In the genomic region with DNA sequence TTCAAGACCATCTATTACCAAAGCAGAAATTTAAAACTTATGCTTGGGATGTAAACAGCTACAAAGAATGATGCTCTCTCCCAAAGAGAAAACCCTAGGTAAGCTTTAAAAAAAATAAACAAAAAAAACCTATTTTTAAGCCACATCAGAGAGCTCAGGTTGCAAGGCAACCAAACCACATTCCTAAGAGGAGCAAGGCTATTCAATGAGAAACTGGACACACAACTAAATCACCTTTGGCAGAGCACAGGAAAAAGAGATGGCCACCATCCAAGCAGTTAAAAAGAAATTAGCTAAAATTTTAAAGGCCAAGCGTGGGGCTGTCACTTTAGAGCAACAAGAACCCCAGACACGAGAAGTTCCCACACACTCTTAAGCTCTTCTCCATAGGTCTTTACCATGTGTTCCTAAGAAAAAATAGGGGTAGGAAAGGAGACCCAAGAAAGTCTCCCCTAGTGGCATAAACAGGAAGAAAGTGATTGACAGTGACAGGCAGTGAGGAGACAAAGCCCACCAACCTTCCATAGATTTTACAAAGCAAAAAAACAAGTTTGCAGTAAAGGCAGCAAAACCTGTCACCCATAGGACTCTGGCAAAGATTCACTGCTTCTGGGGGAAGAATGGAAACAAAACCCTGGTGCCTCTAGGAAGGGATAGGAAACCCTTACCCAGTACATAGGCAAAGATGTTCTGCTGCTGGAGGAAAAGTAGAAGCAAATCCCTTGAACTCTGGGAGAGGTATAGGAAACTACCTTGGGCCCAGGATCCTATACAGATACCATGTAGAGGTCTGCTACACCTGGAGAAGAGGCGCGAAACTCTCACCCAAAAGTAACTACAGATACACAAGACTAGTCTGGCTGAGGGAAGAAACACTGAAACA, we compare ENCODE assay signal across 10 cellular contexts.
A peak's percentile ranks its signal among the peaks of the same experiment; 100 is the strongest.
DNase-seq lines count a peak whose midpoint lies in the region; ATAC-seq, FAIRE-seq and TF ChIP-seq lines count a peak whose summit lies in the region.
"Had no signal": no experiment of that assay in that cellular context is flagged by ENCODE, and none has a peak within 500 bp of the region (broad histone marks: within the 10 kb centered on the region; RNA-seq: fewer than 3 reads in every experiment).

No MANE protein-coding gene starts in this region.

- dilution Hi-C loops in keratinocyte (cut with MboI; ENCODE audit: extremely low pct_ligation_motif_present, low sequenced_read_pairs) = no loop called here

- CTCF ChIA-PET in HepG2 (lab: Yijun Ruan, JAX; ENCODE audit: low intra/inter-chr PET ratio, low total read pairs) = no interaction called here

- H3K9me3 ChIP-seq in HepG2 (ENCODE audit: low read length) (no peaks in the 10 kb centered on the region), right lobe of liver (no peaks in the 10 kb centered on the region), SJCRH30 (replicated peaks) (0 out of 2 replicates have a peak, but pooled peaks cover 3% of the 10 kb centered on the region), keratinocyte (ENCODE audit: control insufficient read depth, low read depth, low read length) (no peaks in the 10 kb centered on the region), osteoblast (ENCODE audit: low read depth, low read length) (no peaks in the 10 kb centered on the region)

- no peak overlapping the region for H3K4me2 ChIP-seq in HepG2 (ENCODE audit: low read depth, low read length)
- no peak overlapping the region for H3K4me2 ChIP-seq in keratinocyte (ENCODE audit: control insufficient read depth, extremely low read depth, insufficient read depth, low read depth, low read length)
- no peak overlapping the region for H3K4me2 ChIP-seq in osteoblast (ENCODE audit: insufficient read depth, low read length)

- no peak for TF ChIP-seq RAD21 in HepG2 (CRISPR knock-in tag; IDR thresholded peaks at IDR 0.05)

- TF ChIP-seq EP300 in HepG2 (IDR thresholded peaks at IDR 0.05; ENCODE audit: low read depth in 2 of 2, low read length in 2 of 2) (no peak), HepG2 (CRISPR knock-in tag; IDR thresholded peaks at IDR 0.05; ENCODE audit: borderline replicate concordance) (no peak)

- no peak overlapping the region for H3K27ac ChIP-seq in HepG2 (ENCODE audit: extremely low read length, insufficient read depth, low read length)
- H3K27ac ChIP-seq in right lobe of liver = no peak overlapping the region
- H3K27ac ChIP-seq in SJCRH30 = peak overlapping the region; percentile 16
- H3K27ac ChIP-seq in keratinocyte (ENCODE audit: control insufficient read depth, insufficient read depth, low read length) = no peak overlapping the region
- no peak overlapping the region for H3K27ac ChIP-seq in osteoblast (ENCODE audit: low read depth, low read length)

- in situ Hi-C loops in HepG2 (cut with HindIII; ENCODE audit: extremely low pct_ligation_motif_present, low pct_unique_long_range_greater_than_20kb) = no loop called here

- POLR2A ChIA-PET in HepG2 (lab: Yijun Ruan, JAX) = no interaction called here

- TF ChIP-seq CTCF in HepG2 (CRISPR knock-in tag; IDR thresholded peaks at IDR 0.05) = no peak
- no peak for TF ChIP-seq CTCF in right lobe of liver (IDR thresholded peaks at IDR 0.05)
- TF ChIP-seq CTCF in keratinocyte (optimal IDR thresholded peaks at IDR 0.05 in 1 of 3, IDR thresholded peaks at IDR 0.05 in 1 of 3, conservative IDR thresholded peaks at IDR 0.05 in 1 of 3; ENCODE audit: extremely low read depth in 1 of 3, insufficient read depth in 2 of 3, low read length in 3 of 3) = peak in 1 of 3 experiments; percentile 13
- TF ChIP-seq CTCF in osteoblast (IDR thresholded peaks at IDR 0.05; ENCODE audit: extremely low read depth, low read depth, low read length) = no peak

- H3K4me1 ChIP-seq in HepG2 (ENCODE audit: insufficient read depth, low read length) (no peaks in the 10 kb centered on the region), right lobe of liver (no peaks in the 10 kb centered on the region), SJCRH30 (peaks cover 17% of the 10 kb centered on the region), keratinocyte (ENCODE audit: control insufficient read depth, extremely low read depth, insufficient read depth, low read length) (peaks cover 8% of the 10 kb centered on the region), osteoblast (ENCODE audit: insufficient read depth, low read length) (no peaks in the 10 kb centered on the region)

- DNase-seq in HepG2 (ENCODE audit: low spot score) = no peak
- no peak for DNase-seq in right lobe of liver
- DNase-seq in SJCRH30 = peak; percentile 12 to 69
- no peak for DNase-seq in keratinocyte (ENCODE audit: low read depth, low spot score)
- DNase-seq in urothelium cell line (ENCODE audit: low spot score) = no peak
- DNase-seq in osteoblast (ENCODE audit: insufficient read length, low spot score, missing footprints) = no peak
- DNase-seq in hippocampal formation (lab: John Stamatoyannopoulos, UW) = no peak
- DNase-seq: NCI-H1417 had no signal

- TF ChIP-seq POLR2A in HepG2 (IDR thresholded peaks at IDR 0.05; ENCODE audit: insufficient read depth in 1 of 2, low read depth in 2 of 2, low read length in 2 of 2) (no peak), right lobe of liver (IDR thresholded peaks at IDR 0.05) (no peak)

- intact Hi-C loops in HepG2 (cut with micrococcal nuclease; ENCODE audit: unreplicated experiment) (no loop called here), right lobe of liver (cut with DNase I) (no loop called here)

- BruUV-seq in HepG2 (replicated peaks; lab: Mats Ljungman, UMichigan) = no TSS peak

- ATAC-seq in HepG2 (no peak), right lobe of liver (no peak), HG03571 (IDR thresholded peaks at IDR 0.05; ENCODE audit: unreplicated experiment) (no peak)

- 97% methylated on average over 4 of the region's 4 CpGs for WGBS in HepG2 (ENCODE audit: low lambda C conversion rate)
- WGBS in right lobe of liver (ENCODE audit: insufficient coverage, low coverage, low lambda C conversion rate, missing lambda C conversion rate) = 78% methylated on average over 4 of the region's 4 CpGs

- H4K20me1 ChIP-seq in HepG2 (ENCODE audit: insufficient read depth, low read length) = 0 out of 2 replicates have a peak, but pooled peaks cover 5% of the 10 kb centered on the region
- peaks cover 6% of the 10 kb centered on the region for H4K20me1 ChIP-seq in keratinocyte (ENCODE audit: control insufficient read depth, extremely low read depth, insufficient read depth, low read length)
- H4K20me1 ChIP-seq in osteoblast (ENCODE audit: insufficient read depth, low read length) = peaks cover 30% of the 10 kb centered on the region

- FAIRE-seq in HepG2 (lab: Jason Lieb, UNC) (no peak), keratinocyte (lab: Jason Lieb, UNC) (peak; percentile 36), urothelium cell line (lab: Jason Lieb, UNC) (peak; percentile 50)
- FAIRE-seq: GM18507 had no signal

- H3K27me3 ChIP-seq in HepG2 (ENCODE audit: control insufficient read depth in 1 of 2, insufficient read depth in 2 of 2, low read length in 2 of 2) = no peaks in the 10 kb centered on the region
- no peaks in the 10 kb centered on the region for H3K27me3 ChIP-seq in right lobe of liver
- no peaks in the 10 kb centered on the region for H3K27me3 ChIP-seq in SJCRH30
- no peaks in the 10 kb centered on the region for H3K27me3 ChIP-seq in keratinocyte (ENCODE audit: control insufficient read depth, extremely low read depth, insufficient read depth, low read length)
- no peaks in the 10 kb centered on the region for H3K27me3 ChIP-seq in osteoblast (ENCODE audit: insufficient read depth, low read length)

- H3K9ac ChIP-seq in HepG2 (ENCODE audit: insufficient read depth, low read depth, low read length) (no peak overlapping the region), keratinocyte (ENCODE audit: control insufficient read depth, extremely low read depth, insufficient read depth, low read length) (no peak overlapping the region)

- H3K79me2 ChIP-seq in HepG2 (ENCODE audit: insufficient read depth, low read length) (peaks cover 24% of the 10 kb centered on the region), keratinocyte (ENCODE audit: control insufficient read depth, insufficient read depth, low read length) (peaks cover 60% of the 10 kb centered on the region), osteoblast (ENCODE audit: insufficient read depth, low read length) (peaks cover 62% of the 10 kb centered on the region)

- no peak overlapping the region for H2AFZ ChIP-seq in HepG2 (ENCODE audit: low read length)
- no peak overlapping the region for H2AFZ ChIP-seq in keratinocyte (ENCODE audit: control insufficient read depth, low read length)
- H2AFZ ChIP-seq in osteoblast (ENCODE audit: low read length) = no peak overlapping the region

- H3K36me3 ChIP-seq in HepG2 (replicated peaks in 1 of 2; ENCODE audit: control insufficient read depth in 1 of 2, insufficient read depth in 2 of 2, low read length in 2 of 2) (peaks cover 4 to 48% of the 10 kb centered on the region in 2 experiments), right lobe of liver (no peaks in the 10 kb centered on the region), SJCRH30 (peaks cover 35% of the 10 kb centered on the region), keratinocyte (ENCODE audit: control insufficient read depth in 2 of 2, extremely low read depth in 1 of 2, insufficient read depth in 2 of 2, low read length in 2 of 2) (no peaks in the 10 kb centered on the region), osteoblast (ENCODE audit: insufficient read depth, low read length) (no peaks in the 10 kb centered on the region)

- H3K4me3 ChIP-seq in HepG2 (replicated peaks in 1 of 3; ENCODE audit: insufficient read depth in 1 of 3, low read depth in 2 of 3, low read length in 3 of 3) (no peak overlapping the region), right lobe of liver (no peak overlapping the region), SJCRH30 (no peak overlapping the region), keratinocyte (ENCODE audit: control insufficient read depth in 2 of 3, extremely low read depth in 1 of 3, insufficient read depth in 2 of 3, low read depth in 1 of 3, low read length in 3 of 3) (no peak overlapping the region), osteoblast (ENCODE audit: insufficient read depth, low read length) (no peak overlapping the region)

- peaks cover 5% of the 10 kb centered on the region for H3K9me1 ChIP-seq in keratinocyte (ENCODE audit: control insufficient read depth, extremely low read depth, insufficient read depth, low read length)

TF ChIP-seq in HepG2, 621 proteins besides CTCF, POLR2A, EP300 and RAD21:
- TF ChIP-seq HNRNPUL1 (IDR thresholded peaks at IDR 0.05; ENCODE audit: low read depth, low read length) = no peak
- no peak for TF ChIP-seq ZNF891 (CRISPR knock-in tag; IDR thresholded peaks at IDR 0.05)
- TF ChIP-seq TCF7 (IDR thresholded peaks at IDR 0.05; ENCODE audit: low read depth) = no peak
- TF ChIP-seq RBM22 (optimal IDR thresholded peaks at IDR 0.05; ENCODE audit: low read length) = peak; percentile 9
- no peak for TF ChIP-seq ZNF317 (CRISPR knock-in tag; IDR thresholded peaks at IDR 0.05)

Comparison
In these comparisons a context has a peak if more than half of its experiments do, and no peak if none do; other contexts are left out.
1. DNase-seq: peak in SJCRH30 (2 of 2); none in HepG2 (single experiment), right lobe of liver (0 of 3), keratinocyte (single experiment), urothelium cell line (single experiment), osteoblast (single experiment) and hippocampal formation (0 of 2).